19 cellular contexts compared by ENCODE assay signal in genomic region chr9:138122201-138122600, GRCh38.
DNase-seq lines count a peak whose midpoint lies in the region; ATAC-seq and TF ChIP-seq lines count a peak whose summit lies in the region.
"Had no signal": no experiment of that assay in that cellular context is flagged by ENCODE, and none has a peak within 500 bp of the region (broad histone marks: within the 10 kb centered on the region; RNA-seq: fewer than 3 reads in every experiment).

No MANE protein-coding gene starts in this region.

- no peak overlapping the region for H3K4me3 Mint-ChIP-seq in activated naive CD4-positive, alpha-beta T cell treated with anti-CD3 and anti-CD28 coated beads, Interleukin-2, amount 10 ng/mL, durations not matched to agents 7 days and 5 days
- peak overlapping the region; percentile 71 for H3K4me3 Mint-ChIP-seq in endothelial cell (ENCODE audit: unreplicated experiment)
- H3K4me3 Mint-ChIP-seq: CD4-positive, alpha-beta T cell; H9; IgD-negative memory B cell had no signal

- H3K27ac Mint-ChIP-seq in activated naive CD4-positive, alpha-beta T cell treated with anti-CD3 and anti-CD28 coated beads, Interleukin-2, amount 10 ng/mL, durations not matched to agents 7 days and 5 days: no peak overlapping the region
- peak overlapping the region; percentile 37 for H3K27ac Mint-ChIP-seq in endothelial cell (ENCODE audit: unreplicated experiment)
- H3K27ac Mint-ChIP-seq: CD4-positive, alpha-beta T cell; H9 had no signal

- peaks cover 0 to 31% (median 0%) of the 10 kb centered on the region in 7 donors for H3K27me3 ChIP-seq in spleen (replicated peaks in 1 of 7)

- 73 to 83% (median 81%) methylated on average over 17 of the region's 17 CpGs for WGBS in spleen, 5 donors

- H3K36me3 Mint-ChIP-seq in activated naive CD4-positive, alpha-beta T cell treated with anti-CD3 and anti-CD28 coated beads, Interleukin-2, amount 10 ng/mL, durations not matched to agents 7 days and 5 days: peaks cover 3% of the 10 kb centered on the region
- H3K36me3 Mint-ChIP-seq in endothelial cell (ENCODE audit: low read depth, unreplicated experiment): peaks cover 19% of the 10 kb centered on the region
- H3K36me3 Mint-ChIP-seq: IgD-negative memory B cell had no signal

- H3K27me3 Mint-ChIP-seq in activated naive CD4-positive, alpha-beta T cell treated with anti-CD3 and anti-CD28 coated beads, Interleukin-2, amount 10 ng/mL, durations not matched to agents 7 days and 5 days: peaks cover 3% of the 10 kb centered on the region
- peaks cover 3% of the 10 kb centered on the region for H3K27me3 Mint-ChIP-seq in endothelial cell (ENCODE audit: unreplicated experiment)
- H3K27me3 Mint-ChIP-seq: CD4-positive, alpha-beta T cell had no signal

- intact Hi-C loops in spleen (cut with DNase I; ENCODE audit: low total_unique reads): no loop called here

- no peak for TF ChIP-seq POLR2A in spleen (IDR thresholded peaks at IDR 0.05)

- H3K9me3 ChIP-seq in spleen: no peaks in the 10 kb centered on the region

- DNase-seq in activated naive CD4-positive, alpha-beta T cell treated with anti-CD3 and anti-CD28 coated beads, Interleukin-2, amount 10 ng/mL, durations not matched to agents 7 days and 5 days: peak; percentile 10
- no peak for DNase-seq in activated naive CD4-positive, alpha-beta T cell treated with anti-CD3 and anti-CD28 coated beads, Interleukin-2, amount 50 U/mL, for 16 hours
- DNase-seq in endothelial cell (ENCODE audit: low spot score) (no peak), mesenteric fat pad (ENCODE audit: low spot score) (peak; percentile 87), spleen (peak; percentile 20), NCI-H510A (lab: John Stamatoyannopoulos, UW) (no peak)
- DNase-seq: AML-193; Calu3; CD4-positive, alpha-beta T cell; DMS79 treated with DMSO at 0.1 percent for 48 hours; H9; KBM-7 had no signal

- ATAC-seq in GM19395 (IDR thresholded peaks at IDR 0.05; ENCODE audit: unreplicated experiment) (no peak), HG03196 (IDR thresholded peaks at IDR 0.05; ENCODE audit: unreplicated experiment) (no peak)
- ATAC-seq: A549, HepG2 had no signal

- H3K4me1 Mint-ChIP-seq in activated naive CD4-positive, alpha-beta T cell treated with anti-CD3 and anti-CD28 coated beads, Interleukin-2, amount 10 ng/mL, durations not matched to agents 7 days and 5 days: no peaks in the 10 kb centered on the region
- no peaks in the 10 kb centered on the region for H3K4me1 Mint-ChIP-seq in endothelial cell (ENCODE audit: unreplicated experiment)
- H3K4me1 Mint-ChIP-seq: H9, IgD-negative memory B cell had no signal

- H3K9me3 Mint-ChIP-seq in activated naive CD4-positive, alpha-beta T cell treated with anti-CD3 and anti-CD28 coated beads, Interleukin-2, amount 10 ng/mL, durations not matched to agents 7 days and 5 days: no peaks in the 10 kb centered on the region
- H3K9me3 Mint-ChIP-seq in endothelial cell (ENCODE audit: unreplicated experiment): peaks cover 3% of the 10 kb centered on the region
- H3K9me3 Mint-ChIP-seq: CD4-positive, alpha-beta T cell; IgD-negative memory B cell had no signal

- CTCF ChIA-PET in activated naive CD4-positive, alpha-beta T cell treated with anti-CD3 and anti-CD28 coated beads, Interleukin-2, amount 10 ng/mL, durations not matched to agents 7 days and 5 days (lab: Charles Lee): no interaction called here

- no peaks in the 10 kb centered on the region for H3K4me1 ChIP-seq in spleen
- H3K4me1 ChIP-seq: A549 had no signal

- no peaks in the 10 kb centered on the region for H3K36me3 ChIP-seq in spleen

- H3K27ac ChIP-seq in spleen: no peak overlapping the region
- H3K27ac ChIP-seq: 22Rv1, A549, C4-2B had no signal

- H3K4me3 ChIP-seq in spleen: no peak overlapping the region
- H3K4me3 ChIP-seq: A549 had no signal

- TF ChIP-seq CTCF in endothelial cell (IDR thresholded peaks at IDR 0.05; ENCODE audit: unreplicated experiment) (no peak), spleen (IDR thresholded peaks at IDR 0.05 in 8 of 11, conservative IDR thresholded peaks at IDR 0.05 in 3 of 11) (no peak)

Comparison
In these comparisons a context has a peak if more than half of its experiments do, and no peak if none do; other contexts are left out.
1. DNase-seq: peak in activated naive CD4-positive, alpha-beta T cell treated with anti-CD3 and anti-CD28 coated beads, Interleukin-2, amount 10 ng/mL, durations not matched to agents 7 days and 5 days (single experiment), mesenteric fat pad (single experiment) and spleen (single experiment); none in activated naive CD4-positive, alpha-beta T cell treated with anti-CD3 and anti-CD28 coated beads, Interleukin-2, amount 50 U/mL, for 16 hours (single experiment), endothelial cell (single experiment) and NCI-H510A (single experiment).